ENCODE assay signal across 8 cellular contexts in the genomic region with DNA sequence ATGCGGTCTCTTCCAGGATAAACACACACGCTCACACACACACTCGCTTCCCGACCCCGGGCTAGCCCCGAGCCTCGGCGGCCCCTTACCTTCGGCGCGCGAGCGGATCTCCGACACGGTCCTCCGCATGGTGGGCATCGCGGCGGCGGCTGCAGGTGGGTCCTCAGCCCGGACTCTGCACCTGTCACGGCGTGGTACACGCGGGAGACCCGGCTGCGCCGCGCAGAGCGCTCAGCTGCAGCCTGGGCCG. TPM values are rescaled to one million over a fixed set of nuclear protein-coding genes. Genes with fewer than 3 reads are reported as not detected.
DNase-seq lines count a peak whose midpoint lies in the region; ATAC-seq lines count a peak whose summit lies in the region.

No MANE protein-coding gene starts in this region.

- peak overlapping the region; percentile 88 for H3K4me3 Mint-ChIP-seq in activated CD4-positive, alpha-beta memory T cell treated with anti-CD3 and anti-CD28 coated beads, Interleukin-2, amount 10 ng/mL, durations not matched to agents 7 days and 5 days
- peak overlapping the region; percentile 99 for H3K4me3 Mint-ChIP-seq in stimulated activated memory B cell treated with anti-CD40 and anti-IgM and Interleukin-4, amounts not matched to agents 10 μg/mL and 1 μg/mL and 100 μg/mL, for 72 hours

- peak overlapping the region; percentile 54 for H3K9ac ChIP-seq in iPS-18a (ENCODE audit: low read length)

- H3K9me3 ChIP-seq in iPS-18a (ENCODE audit: control insufficient read depth, low read depth, low read length), result no peaks in the 10 kb centered on the region

- peaks cover 14% of the 10 kb centered on the region for H3K27me3 ChIP-seq in iPS-18a (ENCODE audit: control insufficient read depth, insufficient read depth, low read length)

- CTCF ChIA-PET in activated CD4-positive, alpha-beta memory T cell treated with anti-CD3 and anti-CD28 coated beads, Interleukin-2, amount 10 ng/mL, durations not matched to agents 7 days and 5 days (lab: Charles Lee), result interaction anchor here (0.7 to 2.6 kb wide), 12 partner anchors 11 to 208 kb away, joined by 3 to 18 read pairs (median 5); no protein-coding TSS in a partner anchor

- H3K4me1 Mint-ChIP-seq in activated CD4-positive, alpha-beta memory T cell treated with anti-CD3 and anti-CD28 coated beads, Interleukin-2, amount 10 ng/mL, durations not matched to agents 7 days and 5 days, result peaks cover 38% of the 10 kb centered on the region
- H3K4me1 Mint-ChIP-seq in stimulated activated memory B cell treated with anti-CD40 and anti-IgM and Interleukin-4, amounts not matched to agents 10 μg/mL and 1 μg/mL and 100 μg/mL, for 72 hours, result peaks cover 41% of the 10 kb centered on the region

- H3K4me1 ChIP-seq in iPS-18a (ENCODE audit: control insufficient read depth, low read depth, low read length), result peaks cover 25% of the 10 kb centered on the region

- peaks cover 13% of the 10 kb centered on the region for H3K9me3 Mint-ChIP-seq in activated CD4-positive, alpha-beta memory T cell treated with anti-CD3 and anti-CD28 coated beads, Interleukin-2, amount 10 ng/mL, durations not matched to agents 7 days and 5 days
- peaks cover 12% of the 10 kb centered on the region for H3K9me3 Mint-ChIP-seq in stimulated activated memory B cell treated with anti-CD40 and anti-IgM and Interleukin-4, amounts not matched to agents 10 μg/mL and 1 μg/mL and 100 μg/mL, for 72 hours

- peaks cover 4% of the 10 kb centered on the region for H3K27me3 Mint-ChIP-seq in activated CD4-positive, alpha-beta memory T cell treated with anti-CD3 and anti-CD28 coated beads, Interleukin-2, amount 10 ng/mL, durations not matched to agents 7 days and 5 days
- H3K27me3 Mint-ChIP-seq in stimulated activated memory B cell treated with anti-CD40 and anti-IgM and Interleukin-4, amounts not matched to agents 10 μg/mL and 1 μg/mL and 100 μg/mL, for 72 hours, result no peaks in the 10 kb centered on the region

- peaks cover 21% of the 10 kb centered on the region for H3K36me3 Mint-ChIP-seq in activated CD4-positive, alpha-beta memory T cell treated with anti-CD3 and anti-CD28 coated beads, Interleukin-2, amount 10 ng/mL, durations not matched to agents 7 days and 5 days (ENCODE audit: low read depth)
- H3K36me3 Mint-ChIP-seq in stimulated activated memory B cell treated with anti-CD40 and anti-IgM and Interleukin-4, amounts not matched to agents 10 μg/mL and 1 μg/mL and 100 μg/mL, for 72 hours, result peaks cover 23% of the 10 kb centered on the region

- H3K27ac Mint-ChIP-seq in activated CD4-positive, alpha-beta memory T cell treated with anti-CD3 and anti-CD28 coated beads, Interleukin-2, amount 10 ng/mL, durations not matched to agents 7 days and 5 days, result peak overlapping the region; percentile 87
- H3K27ac Mint-ChIP-seq in stimulated activated memory B cell treated with anti-CD40 and anti-IgM and Interleukin-4, amounts not matched to agents 10 μg/mL and 1 μg/mL and 100 μg/mL, for 72 hours, result peak overlapping the region; percentile 97

- peak overlapping the region; percentile 91 for H3K4me3 ChIP-seq in iPS-18a (ENCODE audit: low read length)

- POLR2A ChIA-PET in activated CD4-positive, alpha-beta memory T cell treated with anti-CD3 and anti-CD28 coated beads, Interleukin-2, amount 10 ng/mL, durations not matched to agents 7 days and 5 days (lab: Charles Lee), result interaction anchor here (0.9 to 3.9 kb wide), 13 partner anchors 10 to 93 kb away, joined by 3 to 49 read pairs (median 9); no protein-coding TSS in a partner anchor

- DNase-seq in activated CD4-positive, alpha-beta memory T cell treated with anti-CD3 and anti-CD28 coated beads, Interleukin-2, amount 10 ng/mL, durations not matched to agents 7 days and 5 days, result no peak
- no peak for DNase-seq in OCI-M2 (lab: John Stamatoyannopoulos, UW; ENCODE audit: unreplicated experiment)
- no peak for DNase-seq in activated CD4-positive, CD25-positive, alpha-beta regulatory T cell (lab: John Stamatoyannopoulos, UW)

- H3K36me3 ChIP-seq in iPS-18a (ENCODE audit: control insufficient read depth, low read depth, low read length), result no peaks in the 10 kb centered on the region

- H3K27ac ChIP-seq in iPS-18a (ENCODE audit: low read length), result no peak overlapping the region

- ATAC-seq in HG02938 (IDR thresholded peaks at IDR 0.05; ENCODE audit: unreplicated experiment) (peak; percentile 30), GM19324 (IDR thresholded peaks at IDR 0.05; ENCODE audit: low FRiP score, unreplicated experiment) (no peak), GM21360 (IDR thresholded peaks at IDR 0.05; ENCODE audit: unreplicated experiment) (no peak)
- ATAC-seq in stimulated activated memory B cell treated with anti-CD40 and anti-IgM and Interleukin-4, amounts not matched to agents 10 μg/mL and 1 μg/mL and 100 μg/mL, for 72 hours, result no peak

RNA-seq across cellular contexts. Expression of gene ATP8A1, which starts 0.2 kb away (rescaled TPM):
- total RNA-seq in activated CD4-positive, alpha-beta memory T cell treated with anti-CD3 and anti-CD28 coated beads, Interleukin-2, amount 10 ng/mL, durations not matched to agents 7 days and 5 days, result 10 to 100 TPM; 18.7 to 19.8 TPM
